In genomic region chr4:20266215-20267082, GRCh38 we compare ENCODE assay signal across 19 cellular contexts. TPM values are rescaled to one million over a fixed set of nuclear protein-coding genes. Genes with fewer than 3 reads are reported as not detected.
DNase-seq lines count a peak whose midpoint lies in the region; ATAC-seq, FAIRE-seq and TF ChIP-seq lines count a peak whose summit lies in the region.
"Had no signal": no experiment of that assay in that cellular context is flagged by ENCODE, and none has a peak within 500 bp of the region (broad histone marks: within the 10 kb centered on the region; RNA-seq: fewer than 3 reads in every experiment).

No MANE protein-coding gene starts in this region.

- no peak for FAIRE-seq in H54 (lab: Jason Lieb, UNC)
- FAIRE-seq: TTC549 had no signal

- no peak for TF ChIP-seq CTCF in RWPE2 (IDR thresholded peaks at IDR 0.05; ENCODE audit: poor library complexity, severe bottlenecking)
- TF ChIP-seq CTCF in coronary artery (IDR thresholded peaks at IDR 0.05) = no peak
- no peak for TF ChIP-seq CTCF in tibial artery (IDR thresholded peaks at IDR 0.05)
- no peak for TF ChIP-seq CTCF in adrenal gland (IDR thresholded peaks at IDR 0.05)
- no peak for TF ChIP-seq CTCF in lower lobe of right lung (IDR thresholded peaks at IDR 0.05)

- ATAC-seq in RWPE2 (ENCODE audit: low read depth) (peak; percentile 46), lower lobe of right lung (no peak)
- ATAC-seq: activated CD8-positive, alpha-beta T cell treated with anti-CD3 and anti-CD28 coated beads for 36 hours; stimulated activated naive B cell treated with anti-CD40 and anti-IgM and Interleukin-4, amounts not matched to agents 10 μg/mL and 1 μg/mL and 100 μg/mL, for 72 hours had no signal

- H3K27ac ChIP-seq in RWPE2 (ENCODE audit: poor library complexity, severe bottlenecking) (peak overlapping the region; percentile 63), coronary artery (peak overlapping the region; percentile 12 to 38), tibial artery (peak overlapping the region; percentile 52 to 55), adrenal gland (no peak overlapping the region), lower lobe of right lung (no peak overlapping the region)
- H3K27ac ChIP-seq: BLaER1 treated with 17β-estradiol and CSF1 and Interleukin-3, amounts not matched to agents 10 nM and 100 nM; ovary had no signal

- H3K9me3 ChIP-seq in RWPE2 (ENCODE audit: severe bottlenecking) (no peaks in the 10 kb centered on the region), tibial artery (no peaks in the 10 kb centered on the region), adrenal gland (replicated peaks in 1 of 3) (no peaks in the 10 kb centered on the region), lower lobe of right lung (no peaks in the 10 kb centered on the region)
- H3K9me3 ChIP-seq: BLaER1 treated with 17β-estradiol and CSF1 and Interleukin-3, amounts not matched to agents 10 nM and 100 nM; ovary had no signal

- H3K4me3 ChIP-seq in RWPE2 (ENCODE audit: severe bottlenecking) (no peak overlapping the region), coronary artery (no peak overlapping the region), tibial artery (no peak overlapping the region), adrenal gland (no peak overlapping the region), lower lobe of right lung (no peak overlapping the region)
- H3K4me3 ChIP-seq: BLaER1 treated with 17β-estradiol and CSF1 and Interleukin-3, amounts not matched to agents 10 nM and 100 nM; ovary; smooth muscle cell had no signal

- WGBS in adrenal gland, 4 donors = 59 to 77% (median 72%) methylated on average over 4 of the region's 4 CpGs

- H3K4me1 ChIP-seq in RWPE2 (ENCODE audit: insufficient read depth, poor library complexity, severe bottlenecking) = peaks cover 32% of the 10 kb centered on the region
- H3K4me1 ChIP-seq in tibial artery = peaks cover 0 to 17% (median 0%) of the 10 kb centered on the region in 4 donors
- no peaks in the 10 kb centered on the region for H3K4me1 ChIP-seq in adrenal gland (replicated peaks in 1 of 2)
- peaks cover under 1% of the 10 kb centered on the region for H3K4me1 ChIP-seq in lower lobe of right lung
- H3K4me1 ChIP-seq: BLaER1 treated with 17β-estradiol and CSF1 and Interleukin-3, amounts not matched to agents 10 nM and 100 nM had no signal

- H3K36me3 ChIP-seq in RWPE2 (ENCODE audit: low read depth) (no peaks in the 10 kb centered on the region), tibial artery (no peaks in the 10 kb centered on the region), adrenal gland (replicated peaks in 1 of 2) (no peaks in the 10 kb centered on the region), lower lobe of right lung (no peaks in the 10 kb centered on the region)
- H3K36me3 ChIP-seq: BLaER1 treated with 17β-estradiol and CSF1 and Interleukin-3, amounts not matched to agents 10 nM and 100 nM; ovary had no signal

- TF ChIP-seq POLR2A in adrenal gland (IDR thresholded peaks at IDR 0.05) = no peak
- TF ChIP-seq POLR2A in H54 (IDR thresholded peaks at IDR 0.05; ENCODE audit: low read depth, low read length) = no peak

- DNase-seq in RWPE2 (ENCODE audit: low spot score) (no peak), coronary artery (ENCODE audit: low spot score) (no peak), iris pigment epithelial cell (ENCODE audit: low read depth) (peak; percentile 45), tibial artery (peak in 1 of 2 donors; percentile 44), adrenal gland (no peak), lower lobe of right lung (no peak), H54 (ENCODE audit: insufficient read length, low spot score) (no peak), OCI-M2 (lab: John Stamatoyannopoulos, UW; ENCODE audit: unreplicated experiment) (no peak)
- DNase-seq: activated CD8-positive, alpha-beta T cell treated with anti-CD3 and anti-CD28 coated beads for 36 hours; DMS53; foreskin fibroblast; midbrain; NCI-H2171 treated with DMSO at 0.1 percent for 48 hours; NK-92 treated with Interleukin-12 subunit alpha and Interleukin-12 subunit beta, amount 100 ng/mL, for 24 hours; ovary; stimulated activated naive B cell treated with anti-CD40 and anti-IgM and Interleukin-4, amounts not matched to agents 10 μg/mL and 1 μg/mL and 100 μg/mL, for 72 hours had no signal

- H3K27me3 ChIP-seq in RWPE2 (ENCODE audit: insufficient read depth, poor library complexity, severe bottlenecking) = no peaks in the 10 kb centered on the region
- H3K27me3 ChIP-seq in tibial artery = no peaks in the 10 kb centered on the region
- H3K27me3 ChIP-seq in adrenal gland = no peaks in the 10 kb centered on the region
- H3K27me3 ChIP-seq in lower lobe of right lung (ENCODE audit: low read depth) = no peaks in the 10 kb centered on the region
- H3K27me3 ChIP-seq: BLaER1 treated with 17β-estradiol and CSF1 and Interleukin-3, amounts not matched to agents 10 nM and 100 nM; ovary had no signal

- intact Hi-C loops in tibial artery (cut with DNase I; ENCODE audit: low total_unique reads) (no loop called here), adrenal gland (cut with DNase I) (no loop called here), lower lobe of right lung (cut with DNase I) (no loop called here)

RNA-seq across cellular contexts. Expression of gene SLIT2, which starts 14.7 kb away (rescaled TPM):
- total RNA-seq in adrenal gland (10 to 100 TPM; 28.3 to 68.7 (median 53.2) TPM), lower lobe of right lung (91.8 TPM)
- 10 to 100 TPM; 12.2 to 19.5 (median 12.9) TPM for polyA plus RNA-seq in adrenal gland
- total RNA-seq: activated CD8-positive, alpha-beta T cell treated with anti-CD3 and anti-CD28 coated beads for 36 hours had no signal

Comparison
In these comparisons a context has a peak if more than half of its experiments do, and no peak if none do; other contexts are left out.
1. H3K27ac ChIP-seq: peak in RWPE2 (single experiment), coronary artery (2 of 2) and tibial artery (2 of 2); none in adrenal gland (0 of 5) and lower lobe of right lung (single experiment).